In genomic region chr6:42748241-42748898, GRCh38 we compare ENCODE assay signal across 9 cellular contexts. TPM values are rescaled to one million over a fixed set of nuclear protein-coding genes. Genes with fewer than 3 reads are reported as not detected.
DNase-seq lines count a peak whose midpoint lies in the region; ATAC-seq and TF ChIP-seq lines count a peak whose summit lies in the region.
"Had no signal": no experiment of that assay in that cellular context is flagged by ENCODE, and none has a peak within 500 bp of the region (broad histone marks: within the 10 kb centered on the region; RNA-seq: fewer than 3 reads in every experiment).

No MANE protein-coding gene starts in this region.

- ATAC-seq in central memory CD8-positive, alpha-beta T cell (replicated peaks; ENCODE audit: extremely low read depth, poor library complexity, severe bottlenecking): no peak
- ATAC-seq in HG03442 (IDR thresholded peaks at IDR 0.05; ENCODE audit: unreplicated experiment): no peak
- no peak for ATAC-seq in sciatic nerve

- H2AFZ ChIP-seq in KMS-11 (ENCODE audit: low read depth): peak overlapping the region; percentile 79

- peak overlapping the region; percentile 91; the same call in 1 of the 2 replicates for H3K9ac ChIP-seq in KMS-11

- H3K27me3 ChIP-seq in CD4-positive, alpha-beta memory T cell (ENCODE audit: insufficient read depth, low read length): no peaks in the 10 kb centered on the region
- no peaks in the 10 kb centered on the region for H3K27me3 ChIP-seq in KMS-11 (ENCODE audit: insufficient read depth, low read depth)
- H3K27me3 ChIP-seq: MG63 had no signal

- CTCF ChIA-PET in CD4-positive, alpha-beta memory T cell (lab: Charles Lee; ENCODE audit: partially characterized antibody): interaction anchor here (0.7 to 7.0 kb wide), 8 partner anchors 8 to 54 kb away, joined by 3 to 81 read pairs (median 6); no protein-coding TSS in a partner anchor

- intact Hi-C loops in CD4-positive, alpha-beta memory T cell (cut with micrococcal nuclease): loop anchor here (5.0 kb wide), 2 partner anchors 144 to 264 kb away; partner anchors contain the start of genes KLHDC3 and MEA1
- intact Hi-C loops in sciatic nerve (cut with DNase I): loop anchor here (10.0 kb wide), 1 partner anchor 126 kb away; the partner anchor contains the start of gene RPL7L1

- H3K4me3 Mint-ChIP-seq in CD4-positive, alpha-beta memory T cell: peak overlapping the region; percentile 100
- H3K4me3 Mint-ChIP-seq in central memory CD8-positive, alpha-beta T cell: peak overlapping the region; percentile 94
- H3K4me3 Mint-ChIP-seq in nephron: peak overlapping the region; percentile 96 to 100 (median 97)

- H3K9me3 ChIP-seq in CD4-positive, alpha-beta memory T cell (ENCODE audit: control insufficient read depth in 1 of 2, low read length in 2 of 2): no peaks in the 10 kb centered on the region
- H3K9me3 ChIP-seq: MG63 had no signal

- H3K36me3 Mint-ChIP-seq in CD4-positive, alpha-beta memory T cell: peaks cover 7 to 19% of the 10 kb centered on the region in 2 donors
- H3K36me3 Mint-ChIP-seq in central memory CD8-positive, alpha-beta T cell (ENCODE audit: insufficient read depth): peaks cover 30% of the 10 kb centered on the region
- peaks cover 4% of the 10 kb centered on the region for H3K36me3 Mint-ChIP-seq in nephron (ENCODE audit: low read depth)

- H3K27ac Mint-ChIP-seq in CD4-positive, alpha-beta memory T cell: peak overlapping the region; percentile 26 to 100 (median 74)
- H3K27ac Mint-ChIP-seq in central memory CD8-positive, alpha-beta T cell (ENCODE audit: low read depth): peak overlapping the region; percentile 97
- peak overlapping the region; percentile 97 to 99 (median 98) for H3K27ac Mint-ChIP-seq in nephron

- POLR2A ChIA-PET in CD4-positive, alpha-beta memory T cell (lab: Charles Lee; ENCODE audit: partially characterized antibody): interaction anchor here (0.7 to 12.3 kb wide), 12 partner anchors 21 to 515 kb away, joined by 3 to 1692 read pairs (median 4); partner anchors contain the start of genes BICRAL and RPL7L1

- H3K27me3 Mint-ChIP-seq in CD4-positive, alpha-beta memory T cell: no peaks in the 10 kb centered on the region
- no peaks in the 10 kb centered on the region for H3K27me3 Mint-ChIP-seq in central memory CD8-positive, alpha-beta T cell
- no peaks in the 10 kb centered on the region for H3K27me3 Mint-ChIP-seq in nephron (ENCODE audit: low read depth)

- H3K4me1 ChIP-seq in CD4-positive, alpha-beta memory T cell (ENCODE audit: insufficient read depth, low read length): peaks cover 38% of the 10 kb centered on the region
- H3K4me1 ChIP-seq in KMS-11 (ENCODE audit: low read depth, poor library complexity, severe bottlenecking): peaks cover 22% of the 10 kb centered on the region

- H4K20me1 ChIP-seq in KMS-11 (ENCODE audit: insufficient read depth): peaks cover 7% of the 10 kb centered on the region; the same call in 1 of the 2 replicates

- peak overlapping the region in 1 of 2 donors; percentile 13 for H3K4me3 ChIP-seq in CD4-positive, alpha-beta memory T cell (ENCODE audit: low read length in 2 of 2)
- no peak overlapping the region for H3K4me3 ChIP-seq in KMS-11 (IDR thresholded peaks at IDR 0.05; ENCODE audit: insufficient read depth, low read depth, low read length)

- H3K36me3 ChIP-seq in CD4-positive, alpha-beta memory T cell (ENCODE audit: insufficient read depth, low read length): no peaks in the 10 kb centered on the region
- no peaks in the 10 kb centered on the region for H3K36me3 ChIP-seq in KMS-11 (ENCODE audit: insufficient read depth)

- H3K27ac ChIP-seq in CD4-positive, alpha-beta memory T cell (ENCODE audit: low read depth, low read length): peak overlapping the region; percentile 76
- H3K27ac ChIP-seq in KMS-11: peak overlapping the region; percentile 94

- no peak for DNase-seq in CD4-positive, alpha-beta memory T cell
- DNase-seq in central memory CD8-positive, alpha-beta T cell (ENCODE audit: low spot score in 2 of 2): no peak
- no peak for DNase-seq in HuH-7 (ENCODE audit: low spot score)
- DNase-seq in sciatic nerve (ENCODE audit: low spot score): no peak
- no peak for DNase-seq in stimulated activated CD4-positive, alpha-beta T cell treated with anti-CD3 and anti-CD28 coated beads, Interleukin-2, amount 100 ng/mL, for 24 hours
- DNase-seq: MG63 had no signal

- H3K4me1 Mint-ChIP-seq in CD4-positive, alpha-beta memory T cell: peaks cover 23 to 57% (median 41%) of the 10 kb centered on the region in 4 donors
- H3K4me1 Mint-ChIP-seq in central memory CD8-positive, alpha-beta T cell: peaks cover 31% of the 10 kb centered on the region
- H3K4me1 Mint-ChIP-seq in nephron: peaks cover 30% of the 10 kb centered on the region

- H3K4me2 ChIP-seq in KMS-11: peak overlapping the region; percentile 80

- peaks cover 22% of the 10 kb centered on the region for H3K79me2 ChIP-seq in KMS-11 (ENCODE audit: insufficient read depth, low read depth)

- TF ChIP-seq CTCF in KMS-11 (conservative IDR thresholded peaks at IDR 0.05; ENCODE audit: low read depth, low read length) (no peak), nephron (IDR thresholded peaks at IDR 0.05; ENCODE audit: unreplicated experiment in 3 of 3) (no peak)

- H3K9me3 Mint-ChIP-seq in CD4-positive, alpha-beta memory T cell: peaks cover 0 to 8% (median 3%) of the 10 kb centered on the region in 8 donors
- no peaks in the 10 kb centered on the region for H3K9me3 Mint-ChIP-seq in central memory CD8-positive, alpha-beta T cell
- no peaks in the 10 kb centered on the region for H3K9me3 Mint-ChIP-seq in nephron

RNA-seq across cellular contexts. Expression of gene TBCC, which starts 2.5 kb away (rescaled TPM):
- total RNA-seq in CD4-positive, alpha-beta memory T cell: 10 to 100 TPM; 57.4 to 64.4 TPM
- 100 to 1,000 TPM in 1 of 2 donors, 10 to 100 TPM in 1; 75.6 to 138 TPM for polyA plus RNA-seq in CD4-positive, alpha-beta memory T cell
- total RNA-seq in sciatic nerve: 12.7 TPM

RNA-seq across cellular contexts. Expression of gene PRPH2, which starts 26.0 kb away (rescaled TPM):
- not detected for total RNA-seq in CD4-positive, alpha-beta memory T cell
- polyA plus RNA-seq in CD4-positive, alpha-beta memory T cell: under 1 TPM in 1 of 2 donors, not detected in 1; 0.11 TPM
- 2.4 TPM for total RNA-seq in sciatic nerve

RNA-seq across cellular contexts. Expression of gene BICRAL, which starts 33.5 kb away (rescaled TPM):
- total RNA-seq in CD4-positive, alpha-beta memory T cell: 10 to 100 TPM; 36.4 to 38.5 TPM
- 1 to 10 TPM; 2.4 to 6.1 TPM for polyA plus RNA-seq in CD4-positive, alpha-beta memory T cell
- 27.7 TPM for total RNA-seq in sciatic nerve
